1 cellular context compared by ENCODE assay signal in genomic region chr17:79243603-79243990, GRCh38.
TF ChIP-seq lines count a peak whose summit lies in the region.

No MANE protein-coding gene starts in this region.

TF ChIP-seq in H1, 55 proteins besides CTCF, POLR2A, EP300 and RAD21:
- TF ChIP-seq ATF3 (IDR thresholded peaks at IDR 0.05; ENCODE audit: insufficient read depth, low read depth, low read length), result no peak
- TF ChIP-seq JUND (IDR thresholded peaks at IDR 0.05; ENCODE audit: low read length), result no peak
- no peak for TF ChIP-seq POLR2AphosphoS5 (IDR thresholded peaks at IDR 0.05; ENCODE audit: low read depth, low read length)
- no peak for TF ChIP-seq ZNF274 (IDR thresholded peaks at IDR 0.05; ENCODE audit: borderline replicate concordance, extremely low read depth, low read length)
- no peak for TF ChIP-seq CHD7 (IDR thresholded peaks at IDR 0.05; ENCODE audit: insufficient replicate concordance, low read length)
- TF ChIP-seq BRCA1 (IDR thresholded peaks at IDR 0.05; ENCODE audit: low read depth, low read length), result no peak
- TF ChIP-seq RXRA (IDR thresholded peaks at IDR 0.05; ENCODE audit: insufficient read depth, low read depth, low read length), result no peak
- no peak for TF ChIP-seq EGR1 (IDR thresholded peaks at IDR 0.05; ENCODE audit: borderline replicate concordance, low read depth, low read length)
- TF ChIP-seq TEAD4 (IDR thresholded peaks at IDR 0.05; ENCODE audit: low read depth, low read length), result no peak
- TF ChIP-seq, protein P1, sequence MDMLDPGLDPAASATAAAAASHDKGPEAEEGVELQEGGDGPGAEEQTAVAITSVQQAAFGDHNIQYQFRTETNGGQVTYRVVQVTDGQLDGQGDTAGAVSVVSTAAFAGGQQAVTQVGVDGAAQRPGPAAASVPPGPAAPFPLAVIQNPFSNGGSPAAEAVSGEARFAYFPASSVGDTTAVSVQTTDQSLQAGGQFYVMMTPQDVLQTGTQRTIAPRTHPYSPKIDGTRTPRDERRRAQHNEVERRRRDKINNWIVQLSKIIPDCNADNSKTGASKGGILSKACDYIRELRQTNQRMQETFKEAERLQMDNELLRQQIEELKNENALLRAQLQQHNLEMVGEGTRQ (IDR thresholded peaks at IDR 0.05; ENCODE audit: low read length), result no peak
- no peak for TF ChIP-seq RNF2 (IDR thresholded peaks at IDR 0.05; ENCODE audit: borderline replicate concordance, low read depth, low read length, missing control alignments, poor library complexity, severe bottlenecking)
- TF ChIP-seq TCF12 (IDR thresholded peaks at IDR 0.05; ENCODE audit: low read depth, low read length), result no peak
- TF ChIP-seq TAF1 (IDR thresholded peaks at IDR 0.05; ENCODE audit: low read depth, low read length), result no peak
- no peak for TF ChIP-seq HDAC6 (IDR thresholded peaks at IDR 0.05; ENCODE audit: low read depth, low read length)
